9 cellular contexts compared by ENCODE assay signal in the genomic region with DNA sequence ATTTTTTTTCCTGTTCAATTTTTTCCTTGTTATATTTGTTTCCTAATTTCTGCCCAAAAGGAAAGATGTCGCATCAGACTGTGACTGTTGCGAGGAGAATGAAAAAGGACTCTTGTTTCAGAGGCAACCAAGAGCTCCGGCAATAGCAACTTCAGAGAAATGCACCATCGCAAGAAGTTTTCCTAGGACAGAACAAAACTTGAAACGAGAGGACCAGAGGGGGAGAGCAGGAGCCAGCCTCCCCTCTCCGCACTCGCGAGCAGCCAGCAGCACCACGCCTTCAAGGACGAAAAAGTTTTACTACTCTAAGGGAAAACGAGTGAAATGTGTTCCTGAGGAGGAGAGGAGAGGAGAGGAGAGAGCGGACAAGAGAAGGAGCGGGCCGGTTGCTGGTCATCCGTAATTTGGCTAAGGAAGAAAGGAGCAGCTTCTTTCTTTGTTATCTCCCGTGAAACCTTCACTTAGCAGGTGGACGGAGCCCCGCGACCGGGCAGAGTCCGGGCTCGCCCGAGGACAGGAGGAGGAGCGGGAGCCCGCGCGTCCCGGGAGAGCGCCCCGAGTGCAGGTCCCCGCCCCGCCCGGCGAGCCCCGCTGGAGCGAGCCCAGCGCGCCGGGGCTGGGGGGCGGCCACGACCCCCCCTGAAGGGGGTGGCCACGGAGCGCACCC. TPM values are rescaled to one million over a fixed set of nuclear protein-coding genes. Genes with fewer than 3 reads are reported as not detected.
DNase-seq lines count a peak whose midpoint lies in the region; ATAC-seq and TF ChIP-seq lines count a peak whose summit lies in the region.
"Had no signal": no experiment of that assay in that cellular context is flagged by ENCODE, and none has a peak within 500 bp of the region (broad histone marks: within the 10 kb centered on the region; RNA-seq: fewer than 3 reads in every experiment).

No MANE protein-coding gene starts in this region.

- peaks cover 4 to 6% of the 10 kb centered on the region in 2 experiments for H3K9me3 ChIP-seq in CD4-positive, CD25-positive, alpha-beta regulatory T cell (ENCODE audit: control insufficient read depth in 2 of 2, low read length in 2 of 2)
- H3K9me3 ChIP-seq in HUES64 (ENCODE audit: insufficient read depth, low read depth, low read length) = no peaks in the 10 kb centered on the region
- no peaks in the 10 kb centered on the region for H3K9me3 ChIP-seq in body of pancreas

- no peaks in the 10 kb centered on the region for H3K36me3 ChIP-seq in CD4-positive, CD25-positive, alpha-beta regulatory T cell (ENCODE audit: control insufficient read depth, insufficient read depth, low read length)
- no peaks in the 10 kb centered on the region for H3K36me3 ChIP-seq in HUES64 (ENCODE audit: insufficient read depth, low read length)
- no peaks in the 10 kb centered on the region for H3K36me3 ChIP-seq in body of pancreas (replicated peaks in 1 of 2; ENCODE audit: insufficient read depth in 1 of 2, low read depth in 2 of 2)

- intact Hi-C loops in body of pancreas (cut with DNase I) = no loop called here
- intact Hi-C loops in left colon (cut with DNase I, micrococcal nuclease) = no loop called here

- peaks cover 0 to 10% (median 4%) of the 10 kb centered on the region in 7 donors for H3K9me3 Mint-ChIP-seq in CD4-positive, CD25-positive, alpha-beta regulatory T cell
- H3K9me3 Mint-ChIP-seq in neural crest cell = no peaks in the 10 kb centered on the region

- peak overlapping the region; percentile 72 to 89 (median 83) for H3K4me3 Mint-ChIP-seq in CD4-positive, CD25-positive, alpha-beta regulatory T cell
- peak overlapping the region; percentile 99 for H3K4me3 Mint-ChIP-seq in neural crest cell

- ATAC-seq in CD4-positive, CD25-positive, alpha-beta regulatory T cell (ENCODE audit: low read depth in 2 of 2) = no peak
- no peak for ATAC-seq in body of pancreas
- ATAC-seq in left colon = no peak
- ATAC-seq in GM19452 (IDR thresholded peaks at IDR 0.05; ENCODE audit: unreplicated experiment) = no peak

- H3K27me3 Mint-ChIP-seq in CD4-positive, CD25-positive, alpha-beta regulatory T cell = peaks cover 84% of the 10 kb centered on the region
- peaks cover 83% of the 10 kb centered on the region for H3K27me3 Mint-ChIP-seq in neural crest cell (ENCODE audit: low read depth)

- H3K27me3 ChIP-seq in CD4-positive, CD25-positive, alpha-beta regulatory T cell (ENCODE audit: control insufficient read depth, insufficient read depth, low read length) = peaks cover 32% of the 10 kb centered on the region
- H3K27me3 ChIP-seq in HUES64 (ENCODE audit: insufficient read depth, low read length) (peaks cover 91% of the 10 kb centered on the region), body of pancreas (peaks cover 0 to 63% of the 10 kb centered on the region in 2 donors)

- H3K9ac ChIP-seq in HUES64 (ENCODE audit: low read depth, low read length) = no peak overlapping the region

- H3K4me1 Mint-ChIP-seq in CD4-positive, CD25-positive, alpha-beta regulatory T cell = peaks cover 0 to 47% (median 29%) of the 10 kb centered on the region in 4 donors
- peaks cover 65% of the 10 kb centered on the region for H3K4me1 Mint-ChIP-seq in neural crest cell

- H3K27ac ChIP-seq in CD4-positive, CD25-positive, alpha-beta regulatory T cell (ENCODE audit: insufficient read depth, low read length, poor library complexity, severe bottlenecking) = no peak overlapping the region
- no peak overlapping the region for H3K27ac ChIP-seq in HUES64 (ENCODE audit: low read depth, low read length)
- H3K27ac ChIP-seq in body of pancreas = no peak overlapping the region

- TF ChIP-seq POLR2A in body of pancreas (IDR thresholded peaks at IDR 0.05) = no peak

- no peaks in the 10 kb centered on the region for H3K36me3 Mint-ChIP-seq in CD4-positive, CD25-positive, alpha-beta regulatory T cell
- peaks cover 20% of the 10 kb centered on the region for H3K36me3 Mint-ChIP-seq in neural crest cell (ENCODE audit: low read depth)

- peaks cover 25% of the 10 kb centered on the region for H3K4me1 ChIP-seq in CD4-positive, CD25-positive, alpha-beta regulatory T cell (ENCODE audit: control insufficient read depth, insufficient read depth, low read length, poor library complexity, severe bottlenecking)
- peaks cover 29% of the 10 kb centered on the region for H3K4me1 ChIP-seq in HUES64 (ENCODE audit: insufficient read depth, low read length)
- H3K4me1 ChIP-seq in body of pancreas = peaks cover 33% of the 10 kb centered on the region

- no peak for TF ChIP-seq CTCF in choroid plexus epithelial cell (conservative IDR thresholded peaks at IDR 0.05; ENCODE audit: low read depth, low read length)
- no peak for TF ChIP-seq CTCF in neural crest cell (conservative IDR thresholded peaks at IDR 0.05)
- no peak for TF ChIP-seq CTCF in body of pancreas (IDR thresholded peaks at IDR 0.05)

- no peak for DNase-seq in CD4-positive, CD25-positive, alpha-beta regulatory T cell
- DNase-seq in choroid plexus epithelial cell (ENCODE audit: low read depth) = no peak
- DNase-seq in neural crest cell (ENCODE audit: low read depth, low spot score) = no peak
- no peak for DNase-seq in body of pancreas
- no peak for DNase-seq in left colon
- no peak for DNase-seq in superior temporal gyrus (ENCODE audit: extremely low spot score)

- WGBS in HUES64 = under 1% methylated on average over 43 of the region's 43 CpGs
- 3 to 6% methylated on average over 22 to 42 of the region's 43 CpGs for WGBS in body of pancreas, 2 donors

- no peak overlapping the region for H3K27ac Mint-ChIP-seq in CD4-positive, CD25-positive, alpha-beta regulatory T cell
- peak overlapping the region; percentile 54 for H3K27ac Mint-ChIP-seq in neural crest cell (ENCODE audit: unreplicated experiment)

- H3K4me3 ChIP-seq in CD4-positive, CD25-positive, alpha-beta regulatory T cell (ENCODE audit: low read depth, low read length) = peak overlapping the region; percentile 26
- H3K4me3 ChIP-seq in HUES64 (ENCODE audit: low read length) (peak overlapping the region; percentile 41), choroid plexus epithelial cell (ENCODE audit: low read depth, low read length) (peak overlapping the region; percentile 49), body of pancreas (no peak overlapping the region)

RNA-seq across cellular contexts. Expression of a gene that starts 0.7 kb away (rescaled TPM):
- total RNA-seq in CD4-positive, CD25-positive, alpha-beta regulatory T cell = not detected
- polyA plus RNA-seq in CD4-positive, CD25-positive, alpha-beta regulatory T cell = not detected
- 2.5 TPM for polyA plus RNA-seq in HUES64 (2013, experiment 1 of 2)
- polyA plus RNA-seq in HUES64 (2013, experiment 2 of 2) = 7.8 TPM
- total RNA-seq in neural crest cell = 26.7 and 27.1 TPM in 2 replicates
- total RNA-seq in body of pancreas = not detected
- under 1 TPM; 0.15 to 0.34 TPM for total RNA-seq in left colon
- total RNA-seq: NCI-H460 had no signal

Comparison
In these comparisons a context has a peak if more than half of its experiments do, and no peak if none do; other contexts are left out.
1. H3K4me3 ChIP-seq: peak in CD4-positive, CD25-positive, alpha-beta regulatory T cell (single experiment), HUES64 (single experiment) and choroid plexus epithelial cell (single experiment); none in body of pancreas (0 of 2).
2. RNA of a gene that starts 0.7 kb away (total RNA-seq): 26.7 to 27.1 TPM in neural crest cell; 0.15 to 0.34 TPM in left colon, not detected in CD4-positive, CD25-positive, alpha-beta regulatory T cell (single experiment) and not detected in body of pancreas; every median in the first group is over 10 times any median in the second.